ENCODE assay signal across 10 cellular contexts in the genomic region with DNA sequence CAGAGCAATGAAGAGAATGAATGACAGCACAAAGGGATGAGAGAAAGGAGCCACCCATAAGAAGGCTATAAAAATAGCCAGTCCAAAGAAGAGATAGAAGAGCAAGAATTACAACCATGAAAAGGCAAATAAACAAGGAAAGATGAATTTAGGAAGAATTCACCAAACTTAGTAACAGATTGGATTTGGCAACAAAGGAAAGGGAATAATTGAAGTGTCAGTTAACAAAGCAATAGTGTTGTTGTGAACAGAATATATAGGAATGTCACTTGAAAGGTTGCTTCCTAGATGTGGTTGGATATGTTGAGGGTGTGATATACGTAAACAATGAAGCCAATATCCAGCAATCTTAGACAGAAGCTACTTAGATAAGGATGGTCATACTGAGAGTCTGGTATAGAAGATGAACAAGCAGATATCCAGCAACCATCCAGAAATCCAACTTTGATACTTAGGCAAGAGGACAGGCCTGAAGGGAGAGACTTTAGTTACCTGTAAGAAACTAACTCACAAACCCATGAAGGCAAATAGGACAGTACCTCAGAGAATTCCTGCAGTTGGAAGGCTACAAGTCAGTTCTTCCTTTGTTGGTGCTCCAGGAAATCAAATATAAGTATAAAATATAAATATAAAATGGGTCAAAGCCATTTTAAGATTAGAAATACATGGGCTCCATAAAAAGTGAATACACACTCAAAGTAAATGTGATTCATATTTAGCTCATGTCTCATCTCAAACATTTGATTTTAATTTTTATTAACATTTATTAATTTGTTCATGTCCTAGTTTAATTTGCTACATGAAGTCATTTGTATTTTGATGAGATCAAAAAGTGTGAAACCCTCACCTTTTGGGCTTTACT.
DNase-seq lines count a peak whose midpoint lies in the region; ATAC-seq and TF ChIP-seq lines count a peak whose summit lies in the region.
"Had no signal": no experiment of that assay in that cellular context is flagged by ENCODE, and none has a peak within 500 bp of the region (broad histone marks: within the 10 kb centered on the region; RNA-seq: fewer than 3 reads in every experiment).

No MANE protein-coding gene starts in this region.

- no peak for TF ChIP-seq CTCF in Calu3 (IDR thresholded peaks at IDR 0.05; ENCODE audit: unreplicated experiment)
- no peak for TF ChIP-seq CTCF in neural progenitor cell (IDR thresholded peaks at IDR 0.05)

- CTCF ChIA-PET in Calu3 (lab: Charles Lee) = interaction anchor here (0.6 to 2.0 kb wide), 4 partner anchors 13 to 35 kb away, joined by 3 to 8 read pairs (median 3); a partner anchor contains a TSS

- no peaks in the 10 kb centered on the region for H3K36me3 ChIP-seq in neural progenitor cell

- H3K36me3 Mint-ChIP-seq in Calu3 (ENCODE audit: insufficient read depth, unreplicated experiment) (peaks cover 57% of the 10 kb centered on the region), IgD-negative memory B cell (no peaks in the 10 kb centered on the region), neural progenitor cell (peaks cover 1% of the 10 kb centered on the region)
- peaks cover 12% of the 10 kb centered on the region for H3K36me3 Mint-ChIP-seq in activated naive CD8-positive, alpha-beta T cell treated with anti-CD3 and anti-CD28 coated beads, Interleukin-2, amount 10 ng/mL, durations not matched to agents 7 days and 5 days

- H3K9me3 ChIP-seq in neural progenitor cell (ENCODE audit: low read depth) = no peaks in the 10 kb centered on the region
- H3K9me3 ChIP-seq: MG63 had no signal

- peaks cover 59% of the 10 kb centered on the region for H3F3A ChIP-seq in neural progenitor cell (ENCODE audit: low read depth)

- BruUV-seq in Calu3 (replicated peaks; lab: Mats Ljungman, UMichigan) = no TSS peak

- intact Hi-C loops in Calu3 (cut with micrococcal nuclease; ENCODE audit: unreplicated experiment) = loop anchor here (2.0 kb wide), 1 partner anchor 15 kb away; no protein-coding TSS in a partner anchor

- H3K4me3 Mint-ChIP-seq in Calu3 (ENCODE audit: low read depth, unreplicated experiment) (peak overlapping the region; percentile 90), IgD-negative memory B cell (peak overlapping the region in 2 of 4 donors; percentile 10 to 68), neural progenitor cell (no peak overlapping the region)
- no peak overlapping the region for H3K4me3 Mint-ChIP-seq in activated naive CD8-positive, alpha-beta T cell treated with anti-CD3 and anti-CD28 coated beads, Interleukin-2, amount 10 ng/mL, durations not matched to agents 7 days and 5 days

- H3K4me2 ChIP-seq in neural progenitor cell = no peak overlapping the region

- H3K27ac ChIP-seq in neural progenitor cell = peak overlapping the region; percentile 66

- H3K27ac Mint-ChIP-seq in Calu3 (ENCODE audit: unreplicated experiment) (peak overlapping the region; percentile 93), IgD-negative memory B cell (peak overlapping the region in 2 of 3 donors; percentile 96 to 99), neural progenitor cell (peak overlapping the region; percentile 88)
- H3K27ac Mint-ChIP-seq in activated naive CD8-positive, alpha-beta T cell treated with anti-CD3 and anti-CD28 coated beads, Interleukin-2, amount 10 ng/mL, durations not matched to agents 7 days and 5 days = peak overlapping the region; percentile 96

- POLR2A ChIA-PET in activated naive CD8-positive, alpha-beta T cell treated with anti-CD3 and anti-CD28 coated beads, Interleukin-2, amount 10 ng/mL, durations not matched to agents 7 days and 5 days (lab: Charles Lee) = interaction anchor here (0.8 to 20.9 kb wide), 16 partner anchors 7 to 1673 kb away, joined by 3 to 1314 read pairs (median 194); a partner anchor contains a TSS

- H3K4me1 Mint-ChIP-seq in Calu3 (ENCODE audit: low read depth, unreplicated experiment) = peaks cover 26% of the 10 kb centered on the region
- peaks cover 18 to 27% (median 19%) of the 10 kb centered on the region in 3 donors for H3K4me1 Mint-ChIP-seq in IgD-negative memory B cell
- H3K4me1 Mint-ChIP-seq in activated naive CD8-positive, alpha-beta T cell treated with anti-CD3 and anti-CD28 coated beads, Interleukin-2, amount 10 ng/mL, durations not matched to agents 7 days and 5 days = peaks cover 37% of the 10 kb centered on the region
- H3K4me1 Mint-ChIP-seq in neural progenitor cell = peaks cover 33% of the 10 kb centered on the region

- H3K27me3 ChIP-seq in neural progenitor cell = no peaks in the 10 kb centered on the region
- H3K27me3 ChIP-seq: MG63 had no signal

- H3K79me2 ChIP-seq in neural progenitor cell (ENCODE audit: low read depth) = peaks cover 53% of the 10 kb centered on the region

- peaks cover 19% of the 10 kb centered on the region for H3K4me1 ChIP-seq in neural progenitor cell

- no peak for ATAC-seq in activated naive CD8-positive, alpha-beta T cell treated with anti-CD3 and anti-CD28 coated beads, Interleukin-2, amount 10 ng/mL, durations not matched to agents 7 days and 5 days (ENCODE audit: low read depth)
- no peak for ATAC-seq in activated CD4-positive, CD25-positive, alpha-beta regulatory T cell treated with anti-CD3 and anti-CD28 coated beads, Interleukin-2, amount 50 U/mL, for 24 hours

- peaks cover 28% of the 10 kb centered on the region for H4K20me1 ChIP-seq in neural progenitor cell (ENCODE audit: low read depth)

- H3K9me3 Mint-ChIP-seq in Calu3 (ENCODE audit: low read depth, unreplicated experiment) (no peaks in the 10 kb centered on the region), IgD-negative memory B cell (peaks cover 0 to 2% (median 0%) of the 10 kb centered on the region in 3 donors), neural progenitor cell (no peaks in the 10 kb centered on the region)
- no peaks in the 10 kb centered on the region for H3K9me3 Mint-ChIP-seq in activated naive CD8-positive, alpha-beta T cell treated with anti-CD3 and anti-CD28 coated beads, Interleukin-2, amount 10 ng/mL, durations not matched to agents 7 days and 5 days

- no peak overlapping the region for H2AFZ ChIP-seq in neural progenitor cell (replicated peaks)

- H3K4me3 ChIP-seq in neural progenitor cell = no peak overlapping the region

- DNase-seq in Calu3 (no peak), neural progenitor cell (ENCODE audit: low spot score) (no peak), NCI-H187 treated with DMSO at 0.1 percent for 48 hours (lab: John Stamatoyannopoulos, UW) (no peak), UCSD-AML1 (lab: John Stamatoyannopoulos, UW; ENCODE audit: unreplicated experiment) (no peak)
- DNase-seq in activated naive CD8-positive, alpha-beta T cell treated with anti-CD3 and anti-CD28 coated beads, Interleukin-2, amount 10 ng/mL, durations not matched to agents 7 days and 5 days = no peak
- DNase-seq: DMS79, MG63, NCI-H524 treated with DMSO at 0.1 percent for 48 hours had no signal

- no peak overlapping the region for H3K9ac ChIP-seq in neural progenitor cell

- no peaks in the 10 kb centered on the region for H3K27me3 Mint-ChIP-seq in Calu3 (ENCODE audit: unreplicated experiment)
- H3K27me3 Mint-ChIP-seq in IgD-negative memory B cell = no peaks in the 10 kb centered on the region
- no peaks in the 10 kb centered on the region for H3K27me3 Mint-ChIP-seq in activated naive CD8-positive, alpha-beta T cell treated with anti-CD3 and anti-CD28 coated beads, Interleukin-2, amount 10 ng/mL, durations not matched to agents 7 days and 5 days
- H3K27me3 Mint-ChIP-seq in neural progenitor cell (ENCODE audit: insufficient read depth, low read depth) = peaks cover 9% of the 10 kb centered on the region
